Comparison of ENCODE assay signal across 22 cellular contexts in genomic region chr9:118223111-118223510, GRCh38.
"Had no signal": no experiment of that assay in that cellular context is flagged by ENCODE, and none has a peak within 500 bp of the region (broad histone marks: within the 10 kb centered on the region; RNA-seq: fewer than 3 reads in every experiment).

No MANE protein-coding gene starts in this region.

- H2AFZ ChIP-seq: PC-9 had no signal

- H3K27ac ChIP-seq: PC-9, SK-N-MC had no signal

- H3K4me3 ChIP-seq: MG63, PC-9, SK-N-MC had no signal

- DNase-seq: Kasumi-1, MG63, NCI-H1048, NCI-H1105 treated with DMSO at 0.1 percent for 48 hours, NCI-H1436, NCI-H146, NCI-H1930, NCI-H2029 treated with DMSO at 0.1 percent for 48 hours, NCI-H2081 treated with DMSO at 0.1 percent for 48 hours, NCI-H2107, NCI-H2227 treated with DMSO at 0.1 percent for 48 hours, NCI-H510A, NCI-H526, NCI-H774, PC-9, Right ventricle myocardium superior, SHP77 treated with DMSO at 0.1 percent for 48 hours, T-cell had no signal

- FAIRE-seq: RCC 7860 had no signal

- ATAC-seq: Panc1, SK-N-SH treated with all-trans-retinoic acid at 6 μM for 48 hours, T-cell had no signal

- H3K36me3 ChIP-seq: MG63 had no signal

- H3K27me3 ChIP-seq: MG63 had no signal

- H3K4me2 ChIP-seq: PC-9 had no signal

- H3K9me3 ChIP-seq: MG63 had no signal
